ENCODE assay signal across 17 cellular contexts in genomic region chr11:71931245-71931602, GRCh38. TPM values are rescaled to one million over a fixed set of nuclear protein-coding genes. Genes with fewer than 3 reads are reported as not detected.
DNase-seq lines count a peak whose midpoint lies in the region; ATAC-seq and TF ChIP-seq lines count a peak whose summit lies in the region.
"Had no signal": no experiment of that assay in that cellular context is flagged by ENCODE, and none has a peak within 500 bp of the region (broad histone marks: within the 10 kb centered on the region; RNA-seq: fewer than 3 reads in every experiment).

No MANE protein-coding gene starts in this region.

- H3K27ac Mint-ChIP-seq in activated naive CD4-positive, alpha-beta T cell treated with anti-CD3 and anti-CD28 coated beads, Interleukin-2, amount 50 U/mL, for 24 hours, result no peak overlapping the region

- H3K4me1 ChIP-seq in OCI-LY3 (ENCODE audit: low read length), result peaks cover 58% of the 10 kb centered on the region
- peaks cover 32 to 69% of the 10 kb centered on the region in 2 donors for H3K4me1 ChIP-seq in thoracic aorta (ENCODE audit: control insufficient read depth in 1 of 2, low read depth in 2 of 2)

- peaks cover 57% of the 10 kb centered on the region for H3K4me1 Mint-ChIP-seq in activated naive CD4-positive, alpha-beta T cell treated with anti-CD3 and anti-CD28 coated beads, Interleukin-2, amount 50 U/mL, for 24 hours

- no peaks in the 10 kb centered on the region for H3K27me3 ChIP-seq in OCI-LY3 (ENCODE audit: low read depth, low read length)
- no peaks in the 10 kb centered on the region for H3K27me3 ChIP-seq in thoracic aorta (replicated peaks; ENCODE audit: insufficient read depth)
- H3K27me3 ChIP-seq: MG63 had no signal

- H3K4me2 ChIP-seq in OCI-LY3 (ENCODE audit: low read length), result peak overlapping the region; percentile 88

- TF ChIP-seq CTCF in OCI-LY3 (IDR thresholded peaks at IDR 0.05; ENCODE audit: low read depth, low read length), result no peak
- no peak for TF ChIP-seq CTCF in thoracic aorta (IDR thresholded peaks at IDR 0.05)

- H3K36me3 ChIP-seq in OCI-LY3 (replicated peaks; ENCODE audit: low read depth, low read length), result peaks cover 6% of the 10 kb centered on the region
- no peaks in the 10 kb centered on the region for H3K36me3 ChIP-seq in thoracic aorta
- H3K36me3 ChIP-seq: MG63 had no signal

- peaks cover 17% of the 10 kb centered on the region; the same call in 1 of the 2 replicates for H4K20me1 ChIP-seq in OCI-LY3 (ENCODE audit: insufficient read depth, low read length)

- no peaks in the 10 kb centered on the region for H3K27me3 Mint-ChIP-seq in activated naive CD4-positive, alpha-beta T cell treated with anti-CD3 and anti-CD28 coated beads, Interleukin-2, amount 50 U/mL, for 24 hours

- H3K9ac ChIP-seq in OCI-LY3 (ENCODE audit: low read length), result peak overlapping the region; percentile 39

- H3K4me3 Mint-ChIP-seq in activated naive CD4-positive, alpha-beta T cell treated with anti-CD3 and anti-CD28 coated beads, Interleukin-2, amount 50 U/mL, for 24 hours, result peak overlapping the region; percentile 98

- H3K9me3 Mint-ChIP-seq in activated naive CD4-positive, alpha-beta T cell treated with anti-CD3 and anti-CD28 coated beads, Interleukin-2, amount 50 U/mL, for 24 hours, result no peaks in the 10 kb centered on the region

- H3K4me3 ChIP-seq in OCI-LY3 (ENCODE audit: low read length), result peak overlapping the region; percentile 84
- H3K4me3 ChIP-seq in thoracic aorta, result peak overlapping the region; percentile 35
- H3K4me3 ChIP-seq: MG63 had no signal

- ATAC-seq in thoracic aorta (ENCODE audit: insufficient number of reproducible peaks, low FRiP score, low read depth), result no peak

- H3K79me2 ChIP-seq in OCI-LY3 (ENCODE audit: low read length), result peaks cover 88% of the 10 kb centered on the region

- H3K27ac ChIP-seq in OCI-LY3 (ENCODE audit: low read length), result peak overlapping the region; percentile 74
- H3K27ac ChIP-seq in thoracic aorta, result peak overlapping the region; percentile 47 to 64

- no peak for DNase-seq in activated naive CD4-positive, alpha-beta T cell treated with Interleukin-2 at 50 U/mL for 16 hours
- peak; percentile 38 for DNase-seq in fibroblast of peridontal ligament (ENCODE audit: extremely low read depth)
- DNase-seq in thoracic aorta (ENCODE audit: low spot score), result no peak
- DNase-seq in NCI-H226, result no peak
- DNase-seq in RKO (ENCODE audit: low spot score), result no peak
- DNase-seq in effector CD8-positive, alpha-beta T cell (lab: John Stamatoyannopoulos, UW), result no peak
- DNase-seq: anterior cingulate cortex; islet precursor cell; MG63; midbrain; stimulated activated CD4-positive, alpha-beta T cell treated with anti-CD3 and anti-CD28 coated beads, Interleukin-4, amount 100 ng/mL, for 1 hour; stimulated activated naive CD4-positive, alpha-beta T cell had no signal

- H3K9me3 ChIP-seq in OCI-LY3 (ENCODE audit: insufficient read depth, low read length), result no peaks in the 10 kb centered on the region
- H3K9me3 ChIP-seq in thoracic aorta, result no peaks in the 10 kb centered on the region
- H3K9me3 ChIP-seq: MG63 had no signal

- peaks cover 3% of the 10 kb centered on the region for H3K36me3 Mint-ChIP-seq in activated naive CD4-positive, alpha-beta T cell treated with anti-CD3 and anti-CD28 coated beads, Interleukin-2, amount 50 U/mL, for 24 hours

- no peak overlapping the region for H2AFZ ChIP-seq in OCI-LY3 (ENCODE audit: low read depth, low read length)

RNA-seq across cellular contexts. Expression of gene RNF121, which starts 2.4 kb away (rescaled TPM):
- 10 to 100 TPM; 50.2 to 74.6 TPM for total RNA-seq in thoracic aorta

RNA-seq across cellular contexts. Expression of gene XNDC1N, which starts 2.8 kb away (rescaled TPM):
- 1 to 10 TPM; 6.0 to 7.7 TPM for total RNA-seq in thoracic aorta

RNA-seq across cellular contexts. Expression of gene DEFB131B, which starts 53.0 kb away (rescaled TPM):
- not detected for total RNA-seq in thoracic aorta
- total RNA-seq: glomerular endothelial cell; H4; T-helper 1 cell treated with Interleukin-12 subunit alpha and Interleukin-12 subunit beta and Interleukin-4 antibody, amounts not matched to agents 30 ng/mL and 1 ng/mL, for 36 hours had no signal
